ENCODE assay signal across 1 cellular context in the genomic region with DNA sequence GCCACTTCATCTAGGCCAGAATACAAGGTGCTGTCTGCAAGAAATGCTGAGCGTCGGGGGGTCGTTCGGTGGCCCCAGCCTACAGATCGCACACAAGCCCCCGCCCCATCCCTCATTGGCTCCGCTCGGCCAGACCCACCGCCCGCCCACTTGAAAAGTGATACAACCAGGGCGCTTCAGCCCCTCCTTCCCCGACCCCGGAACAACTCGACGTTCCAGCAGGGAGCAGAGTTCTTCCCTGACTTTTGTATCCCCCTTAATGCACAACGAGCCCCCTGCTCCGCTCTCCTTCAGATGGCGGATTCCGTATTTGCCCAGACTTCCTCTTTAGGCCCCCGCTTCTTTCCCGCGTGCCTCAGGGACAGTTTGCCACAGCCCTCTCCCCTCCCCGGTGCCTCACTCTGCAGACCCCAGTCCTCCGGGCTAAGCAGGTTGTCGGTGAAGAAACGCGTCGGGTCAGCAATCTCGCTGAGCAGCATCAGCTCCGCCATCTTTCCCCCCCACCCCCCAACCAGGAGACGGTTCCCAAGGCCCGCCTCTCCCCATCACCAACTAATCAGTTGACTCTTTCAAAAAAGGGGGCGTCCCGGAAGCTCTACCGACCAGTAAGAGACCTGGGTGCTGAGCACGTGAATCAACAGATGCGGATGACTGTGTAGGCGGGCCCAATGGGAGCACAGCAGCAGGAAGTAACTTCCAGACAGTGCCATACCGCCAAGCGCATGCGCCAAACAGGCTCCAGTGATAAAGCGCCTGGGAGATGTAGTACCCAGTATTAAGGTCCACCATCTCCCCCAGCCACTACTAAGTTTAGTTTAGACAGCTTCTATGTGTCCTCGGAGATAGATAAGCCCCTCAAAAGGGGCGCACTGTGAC.
TF ChIP-seq lines count a peak whose summit lies in the region.

TSS of gene ATF6B (minus strand) at position 530 of the 876 bp plus-strand sequence. CDS start at position 491, 39 bp downstream.

TF ChIP-seq in GM23338, 12 proteins besides CTCF, POLR2A, EP300 and RAD21 (continued from another document):
- TF ChIP-seq ZNF462 (CRISPR knock-in tag; IDR thresholded peaks at IDR 0.05) (no peak), NANOG (IDR thresholded peaks at IDR 0.05; ENCODE audit: borderline replicate concordance) (no peak), ZNF331 (CRISPR knock-in tag; IDR thresholded peaks at IDR 0.05; ENCODE audit: low read depth) (no peak), EZH2phosphoT487 (IDR thresholded peaks at IDR 0.05; ENCODE audit: unreplicated experiment) (no peak), POLR2AphosphoS5 (IDR thresholded peaks at IDR 0.05; ENCODE audit: low read depth) (peak; percentile 69), CREB1 (CRISPR knock-in tag; IDR thresholded peaks at IDR 0.05; ENCODE audit: low read depth) (peak; percentile 75), JUNB (IDR thresholded peaks at IDR 0.05; ENCODE audit: unreplicated experiment) (no peak), ZNF114 (CRISPR knock-in tag; IDR thresholded peaks at IDR 0.05) (no peak), STAT1 (IDR thresholded peaks at IDR 0.05; ENCODE audit: unreplicated experiment) (no peak), EZH2 (IDR thresholded peaks at IDR 0.05; ENCODE audit: low read depth, unreplicated experiment) (no peak)
